21 cellular contexts compared by ENCODE assay signal in genomic region chr1:81224222-81224621, GRCh38.
DNase-seq lines count a peak whose midpoint lies in the region; ATAC-seq and TF ChIP-seq lines count a peak whose summit lies in the region.
"Had no signal": no experiment of that assay in that cellular context is flagged by ENCODE, and none has a peak within 500 bp of the region (broad histone marks: within the 10 kb centered on the region; RNA-seq: fewer than 3 reads in every experiment).

No MANE protein-coding gene starts in this region.

- peaks cover 34% of the 10 kb centered on the region for H3K4me1 ChIP-seq in left ventricle myocardium inferior

- no peaks in the 10 kb centered on the region for H3K27me3 ChIP-seq in left ventricle myocardium inferior (ENCODE audit: low read depth)

- peak overlapping the region; percentile 62 for H3K27ac ChIP-seq in left ventricle myocardium inferior (replicated peaks)
- H3K27ac ChIP-seq: C4-2B, KMS-11, RWPE1, SK-N-MC had no signal

- H3K4me3 ChIP-seq in left ventricle myocardium inferior: no peak overlapping the region
- H3K4me3 ChIP-seq: SK-N-MC had no signal

- no peaks in the 10 kb centered on the region for H3K9me3 ChIP-seq in left ventricle myocardium inferior (replicated peaks)

- ATAC-seq in GM18861 (IDR thresholded peaks at IDR 0.05; ENCODE audit: unreplicated experiment): no peak
- no peak for ATAC-seq in GM18519 (IDR thresholded peaks at IDR 0.05; ENCODE audit: low FRiP score, unreplicated experiment)
- ATAC-seq in GM18511 (IDR thresholded peaks at IDR 0.05; ENCODE audit: unreplicated experiment): no peak
- ATAC-seq: Panc1 had no signal

- no peaks in the 10 kb centered on the region for H3K36me3 ChIP-seq in left ventricle myocardium inferior

- intact Hi-C loops in left ventricle myocardium inferior (cut with micrococcal nuclease): no loop called here

- no peak for TF ChIP-seq CTCF in left ventricle myocardium inferior (IDR thresholded peaks at IDR 0.05; ENCODE audit: borderline replicate concordance)

- DNase-seq in OCI-M1 (lab: John Stamatoyannopoulos, UW) (peak; percentile 20), foreskin melanocyte (peak; percentile 14), left ventricle myocardium inferior (no peak), amniotic stem cell (lab: John Stamatoyannopoulos, UW) (no peak)
- DNase-seq: CD8-positive, alpha-beta memory T cell; DMS 273 treated with DMSO at 0.1 percent for 48 hours; DMS79 treated with DMSO at 0.1 percent for 48 hours; GF-D8; HCEC 1CT; MM.1S; NCI-H2029 treated with DMSO at 0.1 percent for 48 hours; NCI-H526 treated with DMSO at 0.1 percent for 48 hours; SIG-M5 had no signal

Comparison
In these comparisons a context has a peak if more than half of its experiments do, and no peak if none do; other contexts are left out.
1. DNase-seq: peak in OCI-M1 (single experiment) and foreskin melanocyte (single experiment); none in left ventricle myocardium inferior (single experiment) and amniotic stem cell (single experiment).